In the genomic region with DNA sequence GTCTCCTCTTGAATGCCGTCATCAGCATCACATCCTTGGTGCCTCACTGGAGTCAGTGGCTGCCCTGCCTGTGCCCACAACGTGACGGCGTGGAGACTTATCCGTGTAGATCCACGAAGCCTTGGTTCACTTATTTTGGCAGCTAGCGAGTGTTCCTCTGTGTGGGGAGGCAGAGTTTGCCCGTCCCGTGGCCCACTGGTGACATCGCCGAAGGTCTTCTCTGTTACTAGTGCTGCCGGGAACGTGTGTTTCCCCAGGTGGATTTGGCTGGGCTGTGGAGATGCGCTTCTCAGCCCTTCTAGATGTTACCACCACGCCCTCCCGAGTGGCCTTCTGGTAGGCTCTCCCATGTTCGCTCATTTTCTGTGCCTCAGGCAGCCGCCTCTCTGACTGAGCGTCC, we compare ENCODE assay signal across 27 cellular contexts.
"Had no signal": no experiment of that assay in that cellular context is flagged by ENCODE, and none has a peak within 500 bp of the region (broad histone marks: within the 10 kb centered on the region; RNA-seq: fewer than 3 reads in every experiment).

No MANE protein-coding gene starts in this region.

- DNase-seq: activated CD4-positive, alpha-beta memory T cell treated with anti-CD3 and anti-CD28 coated beads, Interleukin-2, amount 10 ng/mL, durations not matched to agents 7 days and 5 days; activated CD4-positive, alpha-beta T cell treated with anti-CD3 and anti-CD28 coated beads for 4 hours; activated CD4-positive, CD25-positive, alpha-beta regulatory T cell; activated effector memory CD4-positive, alpha-beta T cell treated with Interleukin-2 at 50 U/mL for 16 hours; activated naive CD4-positive, alpha-beta T cell treated with anti-CD3 and anti-CD28 coated beads, Interleukin-2, amount 10 ng/mL, durations not matched to agents 7 days and 5 days; activated naive CD8-positive, alpha-beta T cell treated with anti-CD3 and anti-CD28 coated beads, Interleukin-2, amount 50 U/mL, for 24 hours; activated T-cell treated with anti-CD3 and anti-CD28 coated beads, Interleukin-2, amount 50 U/mL, for 72 hours; anterior cingulate cortex; effector CD4-positive, alpha-beta T cell; erythroblast; foreskin keratinocyte; hypothalamus; mammary epithelial cell; midbrain; nucleus accumbens; retina; sigmoid colon; stimulated activated CD4-positive, alpha-beta T cell treated with anti-CD3 and anti-CD28 coated beads, Interleukin-4, amount 100 ng/mL, for 24 hours; stimulated activated naive CD8-positive, alpha-beta T cell treated with anti-CD3 and anti-CD28 coated beads, Interleukin-15, Interleukin-2, amounts not matched to agents 100 U/mL and 50 U/mL, for 24 hours; substantia nigra; T1000; thyroid gland; upper lobe of right lung had no signal

- H3K4me1 ChIP-seq: upper lobe of right lung had no signal

- H3K9me3 Mint-ChIP-seq: activated CD4-positive, alpha-beta memory T cell treated with anti-CD3 and anti-CD28 coated beads, Interleukin-2, amount 10 ng/mL, durations not matched to agents 7 days and 5 days; activated naive CD4-positive, alpha-beta T cell treated with anti-CD3 and anti-CD28 coated beads, Interleukin-2, amount 10 ng/mL, durations not matched to agents 7 days and 5 days; activated naive CD8-positive, alpha-beta T cell treated with anti-CD3 and anti-CD28 coated beads, Interleukin-2, amount 50 U/mL, for 24 hours; activated T-cell treated with anti-CD3 and anti-CD28 coated beads, Interleukin-2, amount 50 U/mL, for 72 hours; brain; natural killer cell treated with Interleukin-12 subunit alpha and Interleukin-12 subunit beta and Interleukin-15 and Interleukin-18, amount 100 ng/mL, for 72 hours; T-helper 1 cell treated with Interleukin-12 subunit alpha and Interleukin-12 subunit beta and Interleukin-4 antibody, amounts not matched to agents 30 μg/mL and 1 μg/mL, for 36 hours had no signal

- ATAC-seq: activated naive CD8-positive, alpha-beta T cell treated with anti-CD3 and anti-CD28 coated beads, Interleukin-2, amount 50 U/mL, for 24 hours; activated T-cell treated with anti-CD3 and anti-CD28 coated beads, Interleukin-2, amount 50 U/mL, for 72 hours; foreskin keratinocyte; left ventricle myocardium superior; natural killer cell treated with Interleukin-12 subunit alpha and Interleukin-12 subunit beta and Interleukin-15 and Interleukin-18, amount 100 ng/mL, for 72 hours; stimulated activated naive CD8-positive, alpha-beta T cell treated with anti-CD3 and anti-CD28 coated beads, Interleukin-15, Interleukin-2, amounts not matched to agents 100 U/mL and 50 U/mL, for 24 hours; upper lobe of right lung had no signal

- H3K4me1 Mint-ChIP-seq: activated CD4-positive, alpha-beta memory T cell treated with anti-CD3 and anti-CD28 coated beads, Interleukin-2, amount 10 ng/mL, durations not matched to agents 7 days and 5 days; activated naive CD4-positive, alpha-beta T cell treated with anti-CD3 and anti-CD28 coated beads, Interleukin-2, amount 10 ng/mL, durations not matched to agents 7 days and 5 days; activated naive CD8-positive, alpha-beta T cell treated with anti-CD3 and anti-CD28 coated beads, Interleukin-2, amount 50 U/mL, for 24 hours had no signal

- H3K27ac ChIP-seq: foreskin keratinocyte, thyroid gland, upper lobe of right lung had no signal

- H3K9me3 ChIP-seq: sigmoid colon, thyroid gland, upper lobe of right lung had no signal

- H3K27me3 ChIP-seq: foreskin keratinocyte, sigmoid colon, thyroid gland, upper lobe of right lung had no signal

- H3K4me3 Mint-ChIP-seq: activated CD4-positive, alpha-beta memory T cell treated with anti-CD3 and anti-CD28 coated beads, Interleukin-2, amount 10 ng/mL, durations not matched to agents 7 days and 5 days; activated naive CD4-positive, alpha-beta T cell treated with anti-CD3 and anti-CD28 coated beads, Interleukin-2, amount 10 ng/mL, durations not matched to agents 7 days and 5 days; activated naive CD8-positive, alpha-beta T cell treated with anti-CD3 and anti-CD28 coated beads, Interleukin-2, amount 50 U/mL, for 24 hours; activated T-cell treated with anti-CD3 and anti-CD28 coated beads, Interleukin-2, amount 50 U/mL, for 72 hours; brain; natural killer cell treated with Interleukin-12 subunit alpha and Interleukin-12 subunit beta and Interleukin-15 and Interleukin-18, amount 100 ng/mL, for 72 hours; T-helper 1 cell treated with Interleukin-12 subunit alpha and Interleukin-12 subunit beta and Interleukin-4 antibody, amounts not matched to agents 30 μg/mL and 1 μg/mL, for 36 hours had no signal

- H3K36me3 ChIP-seq: sigmoid colon, thyroid gland, upper lobe of right lung had no signal

- H3K4me3 ChIP-seq: sigmoid colon, thyroid gland, upper lobe of right lung had no signal

- H3K36me3 Mint-ChIP-seq: activated naive CD4-positive, alpha-beta T cell treated with anti-CD3 and anti-CD28 coated beads, Interleukin-2, amount 10 ng/mL, durations not matched to agents 7 days and 5 days; brain; natural killer cell treated with Interleukin-12 subunit alpha and Interleukin-12 subunit beta and Interleukin-15 and Interleukin-18, amount 100 ng/mL, for 72 hours had no signal

- H3K27ac Mint-ChIP-seq: activated CD4-positive, alpha-beta memory T cell treated with anti-CD3 and anti-CD28 coated beads, Interleukin-2, amount 10 ng/mL, durations not matched to agents 7 days and 5 days; activated naive CD4-positive, alpha-beta T cell treated with anti-CD3 and anti-CD28 coated beads, Interleukin-2, amount 10 ng/mL, durations not matched to agents 7 days and 5 days; activated naive CD8-positive, alpha-beta T cell treated with anti-CD3 and anti-CD28 coated beads, Interleukin-2, amount 50 U/mL, for 24 hours; activated T-cell treated with anti-CD3 and anti-CD28 coated beads, Interleukin-2, amount 50 U/mL, for 72 hours; natural killer cell treated with Interleukin-12 subunit alpha and Interleukin-12 subunit beta and Interleukin-15 and Interleukin-18, amount 100 ng/mL, for 72 hours; T-helper 1 cell treated with Interleukin-12 subunit alpha and Interleukin-12 subunit beta and Interleukin-4 antibody, amounts not matched to agents 30 μg/mL and 1 μg/mL, for 36 hours had no signal

- H3K27me3 Mint-ChIP-seq: activated CD4-positive, alpha-beta memory T cell treated with anti-CD3 and anti-CD28 coated beads, Interleukin-2, amount 10 ng/mL, durations not matched to agents 7 days and 5 days; activated naive CD8-positive, alpha-beta T cell treated with anti-CD3 and anti-CD28 coated beads, Interleukin-2, amount 50 U/mL, for 24 hours had no signal
